ENCODE assay signal across 12 cellular contexts in genomic region chr5:68243251-68243650, GRCh38. TPM values are rescaled to one million over a fixed set of nuclear protein-coding genes. Genes with fewer than 3 reads are reported as not detected.
DNase-seq lines count a peak whose midpoint lies in the region; ATAC-seq and TF ChIP-seq lines count a peak whose summit lies in the region.
"Had no signal": no experiment of that assay in that cellular context is flagged by ENCODE, and none has a peak within 500 bp of the region (broad histone marks: within the 10 kb centered on the region; RNA-seq: fewer than 3 reads in every experiment).

No MANE protein-coding gene starts in this region.

- no peak overlapping the region for H2AFZ ChIP-seq in mesenchymal stem cell (ENCODE audit: low read depth, low read length)

- no peak overlapping the region for H4K8ac ChIP-seq in mesenchymal stem cell (ENCODE audit: low read length)

- WGBS in heart right ventricle, 2 donors = 69 to 82% methylated on average over 2 of the region's 2 CpGs
- WGBS in mesenchymal stem cell = 98% methylated on average over 2 of the region's 2 CpGs

- H3K27ac ChIP-seq in heart right ventricle (peak overlapping the region in 9 of 10 donors; percentile 4 to 86 (median 56)), mesenchymal stem cell (ENCODE audit: low read length, poor library complexity, severe bottlenecking) (no peak overlapping the region), tibial artery (peak overlapping the region; percentile 59 to 60)

- H3K4ac ChIP-seq in mesenchymal stem cell (ENCODE audit: low read depth in 1 of 2, low read length in 2 of 2) = no peak overlapping the region

- H3K9ac ChIP-seq in mesenchymal stem cell (ENCODE audit: low read length) = peak overlapping the region; percentile 28

- no peak overlapping the region for H2BK12ac ChIP-seq in mesenchymal stem cell (ENCODE audit: low read length in 2 of 2)

- H2BK120ac ChIP-seq in mesenchymal stem cell (ENCODE audit: low read depth, low read length) = no peak overlapping the region

- no peak overlapping the region for H3K23ac ChIP-seq in mesenchymal stem cell (ENCODE audit: low read length in 2 of 2)

- H4K91ac ChIP-seq in mesenchymal stem cell (ENCODE audit: low read length) = no peak overlapping the region

- intact Hi-C loops in heart right ventricle (cut with DNase I) (no loop called here), left ventricle myocardium superior (cut with micrococcal nuclease) (no loop called here), tibial artery (cut with DNase I; ENCODE audit: low total_unique reads) (no loop called here)

- H3K27me3 ChIP-seq in heart right ventricle (no peaks in the 10 kb centered on the region), mesenchymal stem cell (ENCODE audit: control insufficient read depth in 1 of 2, insufficient read depth in 1 of 2, low read length in 2 of 2) (no peaks in the 10 kb centered on the region), tibial artery (no peaks in the 10 kb centered on the region)

- peak in 1 of 8 donors; percentile 46 for ATAC-seq in heart right ventricle
- ATAC-seq in left ventricle myocardium superior = no peak
- ATAC-seq in activated CD4-positive, CD25-positive, alpha-beta regulatory T cell treated with anti-CD3 and anti-CD28 coated beads, Interleukin-2, amount 50 U/mL, for 24 hours = no peak
- ATAC-seq in HG02840 (IDR thresholded peaks at IDR 0.05; ENCODE audit: low FRiP score, unreplicated experiment) = no peak

- no peaks in the 10 kb centered on the region for H3K9me3 Mint-ChIP-seq in activated CD4-positive, alpha-beta memory T cell treated with anti-CD3 and anti-CD28 coated beads, Interleukin-2, amount 10 ng/mL, durations not matched to agents 7 days and 5 days

- POLR2A ChIA-PET in activated CD4-positive, alpha-beta memory T cell treated with anti-CD3 and anti-CD28 coated beads, Interleukin-2, amount 10 ng/mL, durations not matched to agents 7 days and 5 days (lab: Charles Lee) = interaction anchor here (1.0 to 4.5 kb wide), 3 partner anchors 12 to 27 kb away, joined by 3 to 27 read pairs (median 5); partner anchors contain the start of gene PIK3R1

- no peak overlapping the region for H3K14ac ChIP-seq in mesenchymal stem cell (ENCODE audit: low read length in 2 of 2)

- DNase-seq in heart right ventricle (no peak), left ventricle myocardium superior (no peak), mesenchymal stem cell (no peak), tibial artery (no peak), inferior parietal cortex (ENCODE audit: extremely low spot score) (no peak)
- no peak for DNase-seq in activated CD4-positive, alpha-beta memory T cell treated with anti-CD3 and anti-CD28 coated beads, Interleukin-2, amount 10 ng/mL, durations not matched to agents 7 days and 5 days
- DNase-seq: hypothalamus, mucosa of descending colon, RPMI8226, small intestine had no signal

- no peak for TF ChIP-seq CTCF in heart right ventricle (IDR thresholded peaks at IDR 0.05)
- no peak for TF ChIP-seq CTCF in tibial artery (IDR thresholded peaks at IDR 0.05)

- H2AK5ac ChIP-seq in mesenchymal stem cell (ENCODE audit: low read length, severe bottlenecking) = no peak overlapping the region

- H3K4me1 Mint-ChIP-seq in activated CD4-positive, alpha-beta memory T cell treated with anti-CD3 and anti-CD28 coated beads, Interleukin-2, amount 10 ng/mL, durations not matched to agents 7 days and 5 days = peaks cover 54% of the 10 kb centered on the region

- peak overlapping the region; percentile 57 for H3K27ac Mint-ChIP-seq in activated CD4-positive, alpha-beta memory T cell treated with anti-CD3 and anti-CD28 coated beads, Interleukin-2, amount 10 ng/mL, durations not matched to agents 7 days and 5 days

- H3K4me2 ChIP-seq in mesenchymal stem cell (ENCODE audit: low read length, poor library complexity, severe bottlenecking) = no peak overlapping the region

- peaks cover 36% of the 10 kb centered on the region for H3K36me3 Mint-ChIP-seq in activated CD4-positive, alpha-beta memory T cell treated with anti-CD3 and anti-CD28 coated beads, Interleukin-2, amount 10 ng/mL, durations not matched to agents 7 days and 5 days (ENCODE audit: low read depth)

- H3K36me3 ChIP-seq in heart right ventricle (no peaks in the 10 kb centered on the region), mesenchymal stem cell (ENCODE audit: control insufficient read depth in 1 of 2, insufficient read depth in 2 of 2, low read depth in 1 of 2, low read length in 2 of 2) (peaks cover 0 to 6% of the 10 kb centered on the region in 2 experiments), tibial artery (peaks cover 0 to 4% (median 0%) of the 10 kb centered on the region in 3 donors)

- no peak overlapping the region for H2BK5ac ChIP-seq in mesenchymal stem cell (ENCODE audit: low read depth, low read length, poor library complexity, severe bottlenecking)

- H3K4me1 ChIP-seq in heart right ventricle (peaks cover 13 to 92% (median 81%) of the 10 kb centered on the region in 9 donors), mesenchymal stem cell (ENCODE audit: control insufficient read depth, insufficient read depth, low read depth, low read length) (peaks cover 7% of the 10 kb centered on the region), tibial artery (peaks cover 0 to 86% (median 58%) of the 10 kb centered on the region in 4 donors)

- no peaks in the 10 kb centered on the region for H3K27me3 Mint-ChIP-seq in activated CD4-positive, alpha-beta memory T cell treated with anti-CD3 and anti-CD28 coated beads, Interleukin-2, amount 10 ng/mL, durations not matched to agents 7 days and 5 days

- no peak overlapping the region for H3K18ac ChIP-seq in mesenchymal stem cell (ENCODE audit: low read depth in 1 of 2, low read length in 2 of 2)

- no peak overlapping the region for H3K4me3 Mint-ChIP-seq in activated CD4-positive, alpha-beta memory T cell treated with anti-CD3 and anti-CD28 coated beads, Interleukin-2, amount 10 ng/mL, durations not matched to agents 7 days and 5 days

- H2BK15ac ChIP-seq in mesenchymal stem cell (ENCODE audit: low read depth, poor library complexity, severe bottlenecking) = no peak overlapping the region

- CTCF ChIA-PET in activated CD4-positive, alpha-beta memory T cell treated with anti-CD3 and anti-CD28 coated beads, Interleukin-2, amount 10 ng/mL, durations not matched to agents 7 days and 5 days (lab: Charles Lee) = interaction anchor here (1.0 to 2.0 kb wide), 3 partner anchors 9 to 19 kb away, joined by 3 to 7 read pairs (median 6); no protein-coding TSS in a partner anchor

- peaks cover 15% of the 10 kb centered on the region for H3K79me1 ChIP-seq in mesenchymal stem cell (replicated peaks; ENCODE audit: low read length, poor library complexity, severe bottlenecking)

- H3K4me3 ChIP-seq in heart right ventricle (no peak overlapping the region), mesenchymal stem cell (ENCODE audit: insufficient read depth in 1 of 2, low read depth in 1 of 2, low read length in 2 of 2) (no peak overlapping the region), tibial artery (no peak overlapping the region)
- H3K4me3 ChIP-seq: mucosa of descending colon had no signal

- H3K9me3 ChIP-seq in heart right ventricle = no peaks in the 10 kb centered on the region
- H3K9me3 ChIP-seq in mesenchymal stem cell (ENCODE audit: control insufficient read depth, low read length) = no peaks in the 10 kb centered on the region
- H3K9me3 ChIP-seq in tibial artery = no peaks in the 10 kb centered on the region
- H3K9me3 ChIP-seq: mucosa of descending colon had no signal

RNA-seq across cellular contexts. Expression of gene PIK3R1, which starts 27.7 kb away (rescaled TPM):
- total RNA-seq in heart right ventricle (100 to 1,000 TPM in 8 of 10 donors, 10 to 100 TPM in 2; 45.6 to 269 (median 148) TPM), left ventricle myocardium superior (119 TPM)
- polyA plus RNA-seq in heart right ventricle = 10 to 100 TPM; 12.2 to 22.3 TPM
- 10 to 100 TPM; 83.1 to 86.4 TPM for total RNA-seq in activated CD4-positive, alpha-beta memory T cell treated with anti-CD3 and anti-CD28 coated beads, Interleukin-2, amount 10 ng/mL, durations not matched to agents 7 days and 5 days
- 33.8 TPM for polyA plus RNA-seq in mesenchymal stem cell (2013, experiment 1 of 2)
- 33.1 TPM for polyA plus RNA-seq in mesenchymal stem cell (2013, experiment 2 of 2)
